Comparison of ENCODE assay signal across 18 cellular contexts in genomic region chr5:93887678-93888077, GRCh38.
"Had no signal": no experiment of that assay in that cellular context is flagged by ENCODE, and none has a peak within 500 bp of the region (broad histone marks: within the 10 kb centered on the region; RNA-seq: fewer than 3 reads in every experiment).

No MANE protein-coding gene starts in this region.

- ATAC-seq: activated naive CD4-positive, alpha-beta T cell treated with anti-CD3 and anti-CD28 coated beads, Interleukin-2, amount 50 U/mL, for 72 hours; gastroesophageal sphincter; heart left ventricle; mucosa of descending colon; stimulated activated memory B cell treated with anti-CD40 and anti-IgM and Interleukin-4, amounts not matched to agents 10 μg/mL and 1 μg/mL and 100 μg/mL, for 72 hours had no signal

- H3K27me3 ChIP-seq: adrenal gland, esophagus muscularis mucosa, gastroesophageal sphincter, heart left ventricle, sigmoid colon, upper lobe of left lung had no signal

- H3K27ac ChIP-seq: adrenal gland, esophagus muscularis mucosa, gastroesophageal sphincter, heart left ventricle, sigmoid colon, thoracic aorta, upper lobe of left lung, WERI-Rb-1 had no signal

- H3K36me3 ChIP-seq: adrenal gland, esophagus muscularis mucosa, gastroesophageal sphincter, heart left ventricle, sigmoid colon, thoracic aorta, upper lobe of left lung, WERI-Rb-1 had no signal

- H3K9me3 ChIP-seq: adrenal gland, esophagus muscularis mucosa, gastroesophageal sphincter, heart left ventricle, mucosa of descending colon, sigmoid colon, thoracic aorta, upper lobe of left lung had no signal

- H3K4me3 ChIP-seq: esophagus muscularis mucosa, gastroesophageal sphincter, mucosa of descending colon, sigmoid colon, upper lobe of left lung had no signal

- DNase-seq: activated CD4-positive, alpha-beta T cell treated with anti-CD3 and anti-CD28 coated beads for 1 hour; activated CD4-positive, alpha-beta T cell treated with anti-CD3 and anti-CD28 coated beads, Interleukin-2, amount 50 U/mL, for 4 hours; activated gamma-delta T cell treated with Interleukin-2 at 50 U/mL for 16 hours; effector CD8-positive, alpha-beta T cell; heart left ventricle; kidney glomerular epithelial cell; mucosa of descending colon; sigmoid colon; stimulated activated CD4-positive, alpha-beta T cell treated with anti-CD3 and anti-CD28 coated beads, Interleukin-4, amount 100 ng/mL, for 24 hours; T-helper 2 cell; upper lobe of left lung; WERI-Rb-1 had no signal
